Comparison of ENCODE assay signal across 11 cellular contexts in the genomic region with DNA sequence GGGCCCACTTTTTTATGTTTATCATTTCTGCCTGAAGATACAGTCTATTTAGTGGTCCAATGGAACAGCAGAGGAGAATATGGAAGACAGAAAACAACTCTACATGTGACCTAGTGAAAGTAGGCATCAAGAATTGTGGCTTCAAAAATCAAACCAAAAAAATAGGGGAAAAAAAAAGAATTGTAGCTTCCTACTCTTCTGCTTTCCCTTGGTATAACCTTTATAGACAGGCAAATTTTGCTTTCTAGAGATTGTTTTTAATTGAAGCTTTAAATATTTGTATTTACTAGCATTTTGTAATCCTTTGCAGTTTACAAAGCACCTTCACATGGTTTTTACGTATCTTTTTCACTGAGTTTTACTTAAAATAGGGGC. TPM values are rescaled to one million over a fixed set of nuclear protein-coding genes. Genes with fewer than 3 reads are reported as not detected.
DNase-seq lines count a peak whose midpoint lies in the region; ATAC-seq and TF ChIP-seq lines count a peak whose summit lies in the region.
"Had no signal": no experiment of that assay in that cellular context is flagged by ENCODE, and none has a peak within 500 bp of the region (broad histone marks: within the 10 kb centered on the region; RNA-seq: fewer than 3 reads in every experiment).

No MANE protein-coding gene starts in this region.

- ATAC-seq in activated naive CD4-positive, alpha-beta T cell treated with anti-CD3 and anti-CD28 coated beads, Interleukin-2, amount 50 U/mL, for 72 hours: no peak
- no peak for ATAC-seq in natural killer cell
- ATAC-seq in left colon: no peak
- no peak for ATAC-seq in HG03196 (IDR thresholded peaks at IDR 0.05; ENCODE audit: unreplicated experiment)

- peak overlapping the region; percentile 21; the same call in 1 of the 2 replicates for H3K9ac ChIP-seq in BLaER1

- H3K27ac Mint-ChIP-seq in activated naive CD4-positive, alpha-beta T cell treated with anti-CD3 and anti-CD28 coated beads, Interleukin-2, amount 50 U/mL, for 72 hours: peak overlapping the region; percentile 90 to 95
- peak overlapping the region; percentile 79 to 82 for H3K27ac Mint-ChIP-seq in natural killer cell
- H3K27ac Mint-ChIP-seq: mesothelial cell of epicardium had no signal

- peaks cover 27% of the 10 kb centered on the region in 2 donors for H3K4me1 Mint-ChIP-seq in natural killer cell

- TF ChIP-seq CTCF in HL-60 (IDR thresholded peaks at IDR 0.05; ENCODE audit: insufficient read depth, low read length) (no peak), natural killer cell (IDR thresholded peaks at IDR 0.05) (no peak)

- no peaks in the 10 kb centered on the region for H4K20me1 ChIP-seq in BLaER1

- intact Hi-C loops in natural killer cell (cut with micrococcal nuclease): loop anchor here (1.0 kb wide), 2 partner anchors 15 to 252 kb away; partner anchors contain the start of gene PDIK1L
- intact Hi-C loops in left colon (cut with DNase I, micrococcal nuclease): no loop called here

- peaks cover 23 to 42% of the 10 kb centered on the region in 2 donors for H3K27me3 Mint-ChIP-seq in natural killer cell (ENCODE audit: low read depth in 2 of 2)

- DNase-seq in HL-60 (ENCODE audit: low read depth in 1 of 2, low spot score in 1 of 2): no peak
- no peak for DNase-seq in activated naive CD4-positive, alpha-beta T cell treated with anti-CD3 and anti-CD28 coated beads, Interleukin-2, amount 50 U/mL, for 72 hours (ENCODE audit: low spot score in 2 of 2)
- DNase-seq in natural killer cell: no peak
- no peak for DNase-seq in left colon
- no peak for DNase-seq in NAMALWA (ENCODE audit: low spot score)
- no peak for DNase-seq in NCI-H1436 treated with DMSO at 0.1 percent for 48 hours (lab: John Stamatoyannopoulos, UW)
- DNase-seq: right lobe of liver, uterus had no signal

- H3K4me1 ChIP-seq in BLaER1: peaks cover 57% of the 10 kb centered on the region
- H3K4me1 ChIP-seq: uterus had no signal

- H3K36me3 ChIP-seq in BLaER1: peaks cover 7% of the 10 kb centered on the region; the same call in 1 of the 2 replicates
- H3K36me3 ChIP-seq: right lobe of liver, uterus had no signal

- peak overlapping the region; percentile 72 for H3K27ac ChIP-seq in BLaER1
- peak overlapping the region; percentile 90 for H3K27ac ChIP-seq in HL-60 (replicated peaks)
- H3K27ac ChIP-seq: uterus had no signal

- H3K4me3 Mint-ChIP-seq in natural killer cell: peak overlapping the region; percentile 61
- H3K4me3 Mint-ChIP-seq: mesothelial cell of epicardium had no signal

- peaks cover 0 to 12% of the 10 kb centered on the region in 2 donors for H3K36me3 Mint-ChIP-seq in activated naive CD4-positive, alpha-beta T cell treated with anti-CD3 and anti-CD28 coated beads, Interleukin-2, amount 50 U/mL, for 72 hours
- no peaks in the 10 kb centered on the region for H3K36me3 Mint-ChIP-seq in natural killer cell

- H3K9me3 Mint-ChIP-seq in activated naive CD4-positive, alpha-beta T cell treated with anti-CD3 and anti-CD28 coated beads, Interleukin-2, amount 50 U/mL, for 72 hours: no peaks in the 10 kb centered on the region
- no peaks in the 10 kb centered on the region for H3K9me3 Mint-ChIP-seq in natural killer cell
- H3K9me3 Mint-ChIP-seq: mesothelial cell of epicardium had no signal

- no peak overlapping the region for H3K4me3 ChIP-seq in BLaER1
- H3K4me3 ChIP-seq in HL-60 (replicated peaks; ENCODE audit: insufficient read depth, low read length): no peak overlapping the region
- H3K4me3 ChIP-seq: right lobe of liver, uterus had no signal

- H3K4me2 ChIP-seq in BLaER1: peak overlapping the region; percentile 75

- H3K27me3 ChIP-seq in BLaER1 (no peaks in the 10 kb centered on the region), HL-60 (ENCODE audit: insufficient read depth, poor library complexity, severe bottlenecking) (no peaks in the 10 kb centered on the region)
- H3K27me3 ChIP-seq: right lobe of liver, uterus had no signal

- H3K9me3 ChIP-seq in BLaER1: no peaks in the 10 kb centered on the region
- H3K9me3 ChIP-seq: right lobe of liver, uterus had no signal

RNA-seq across cellular contexts. Expression of gene PDIK1L, which starts 14.3 kb away (rescaled TPM):
- 10 to 100 TPM; 12.9 to 22.6 TPM for total RNA-seq in activated naive CD4-positive, alpha-beta T cell treated with anti-CD3 and anti-CD28 coated beads, Interleukin-2, amount 50 U/mL, for 72 hours
- total RNA-seq in natural killer cell: 1 to 10 TPM; 3.1 to 8.2 (median 8.1) TPM
- 10 to 100 TPM; 15.5 to 15.9 TPM for total RNA-seq in left colon

RNA-seq across cellular contexts. Expression of gene FAM110D, which starts 32.9 kb away (rescaled TPM):
- total RNA-seq in activated naive CD4-positive, alpha-beta T cell treated with anti-CD3 and anti-CD28 coated beads, Interleukin-2, amount 50 U/mL, for 72 hours: not detected
- total RNA-seq in natural killer cell (not detected), left colon (1 to 10 TPM in 1 of 2 donors, under 1 TPM in 1; 0.85 to 1.0 TPM)

RNA-seq across cellular contexts. Expression of gene C1orf232, which starts 42.8 kb away (rescaled TPM):
- total RNA-seq in activated naive CD4-positive, alpha-beta T cell treated with anti-CD3 and anti-CD28 coated beads, Interleukin-2, amount 50 U/mL, for 72 hours: not detected
- not detected for total RNA-seq in natural killer cell
- not detected for total RNA-seq in left colon
- total RNA-seq: mesothelial cell of epicardium, right lobe of liver, uterus had no signal

RNA-seq across cellular contexts. Expression of gene ZNF593, which starts 43.8 kb away (rescaled TPM):
- 10 to 100 TPM; 23.0 to 34.4 TPM for total RNA-seq in activated naive CD4-positive, alpha-beta T cell treated with anti-CD3 and anti-CD28 coated beads, Interleukin-2, amount 50 U/mL, for 72 hours
- 10 to 100 TPM in 2 of 3 donors, 1 to 10 TPM in 1; 8.6 to 17.8 (median 15.6) TPM for total RNA-seq in natural killer cell
- total RNA-seq in left colon: 10 to 100 TPM; 17.6 to 21.2 TPM

RNA-seq across cellular contexts. Expression of gene ZNF593OS, which starts 45.7 kb away (rescaled TPM):
- not detected for total RNA-seq in activated naive CD4-positive, alpha-beta T cell treated with anti-CD3 and anti-CD28 coated beads, Interleukin-2, amount 50 U/mL, for 72 hours
- total RNA-seq in natural killer cell (not detected), left colon (not detected)
- total RNA-seq: mesothelial cell of epicardium, right lobe of liver, uterus had no signal
